ENCODE assay signal across 8 cellular contexts in genomic region chrX:41085105-41085882, GRCh38. TPM values are rescaled to one million over a fixed set of nuclear protein-coding genes. Genes with fewer than 3 reads are reported as not detected.
DNase-seq lines count a peak whose midpoint lies in the region; ATAC-seq and TF ChIP-seq lines count a peak whose summit lies in the region.

Gene USP9X (plus strand): TSS chrX:41085445. CDS start chrX:41123629, 38,184 bp downstream.

- no peaks in the 10 kb centered on the region for H3K9me3 ChIP-seq in prostate gland

- H3K4me3 ChIP-seq in GM12875 (ENCODE audit: low read depth, low read length), result peak within 1 kb of the TSS; percentile 95
- H3K4me3 ChIP-seq in prostate gland, result peak within 1 kb of the TSS; percentile 70 to 71

- under 1% methylated on average over 59 of the region's 86 CpGs for WGBS in prostate gland

- H3K27ac ChIP-seq in prostate gland, result peak within 1 kb of the TSS; percentile 96 to 97

- TF ChIP-seq POLR2A in prostate gland (IDR thresholded peaks at IDR 0.05), result peak; percentile 58

- H3K36me3 ChIP-seq in prostate gland, result no peaks in the 10 kb centered on the region

- no peak for TF ChIP-seq CTCF in GM12875 (IDR thresholded peaks at IDR 0.05; ENCODE audit: borderline replicate concordance, insufficient read depth, low read depth, low read length)
- no peak for TF ChIP-seq CTCF in prostate gland (IDR thresholded peaks at IDR 0.05)

- intact Hi-C loops in T-helper 1 cell treated with Interleukin-12 subunit alpha and Interleukin-12 subunit beta and Interleukin-4 antibody, amounts not matched to agents 30 ng/mL and 1 ng/mL, for 36 hours (cut with micrococcal nuclease), result loop anchor here (1.0 to 10.0 kb wide), 7 partner anchors 250 to 990 kb away; partner anchors contain the start of genes ATP6AP2, BCOR, CASK and CXorf38
- intact Hi-C loops in left cardiac atrium (cut with DNase I) (no loop called here), prostate gland (cut with DNase I) (loop anchor here (5.0 to 10.0 kb wide), 2 partner anchors 73 to 250 kb away; partner anchors contain the start of gene DDX3X)

- H3K4me1 ChIP-seq in prostate gland (replicated peaks), result no peaks in the 10 kb centered on the region

- ATAC-seq in HG02642 (IDR thresholded peaks at IDR 0.05; ENCODE audit: poor library complexity, unreplicated experiment), result peak; percentile 63
- peak; percentile 93 to 95 for ATAC-seq in left cardiac atrium

- no peaks in the 10 kb centered on the region for H3K27me3 ChIP-seq in prostate gland (replicated peaks; ENCODE audit: insufficient read depth)

- DNase-seq in NCI-H1105 treated with DMSO at 0.1 percent for 48 hours (lab: John Stamatoyannopoulos, UW) (peak; percentile 70), amniotic epithelial cell (ENCODE audit: low read depth) (peak; percentile 84), left cardiac atrium (peak; percentile 92), prostate gland (ENCODE audit: low spot score) (peak; percentile 86), ureter (ENCODE audit: low spot score) (peak; percentile 95)

RNA-seq across cellular contexts. Expression of gene USP9X, which starts in this region (rescaled TPM):
- total RNA-seq in T-helper 1 cell treated with Interleukin-12 subunit alpha and Interleukin-12 subunit beta and Interleukin-4 antibody, amounts not matched to agents 30 ng/mL and 1 ng/mL, for 36 hours, result 45.5 and 47.3 TPM in 2 replicates
- total RNA-seq in left cardiac atrium (10 to 100 TPM; 49.0 to 69.0 TPM), prostate gland (100 to 1,000 TPM in 1 of 2 donors, 10 to 100 TPM in 1; 47.9 to 115 TPM), ureter (93.8 TPM)

Comparison
In these comparisons a context has a peak if more than half of its experiments do, and no peak if none do; other contexts are left out.
1. Peak in every context shown above with its lines: DNase-seq, ATAC-seq, H3K4me3 ChIP-seq and H3K27ac ChIP-seq.
2. intact Hi-C loops: an anchor here in T-helper 1 cell treated with Interleukin-12 subunit alpha and Interleukin-12 subunit beta and Interleukin-4 antibody, amounts not matched to agents 30 ng/mL and 1 ng/mL, for 36 hours (1.0 to 10.0 kb wide) and prostate gland (5.0 to 10.0 kb wide); none called in left cardiac atrium.